ENCODE assay signal across 27 cellular contexts in the genomic region with DNA sequence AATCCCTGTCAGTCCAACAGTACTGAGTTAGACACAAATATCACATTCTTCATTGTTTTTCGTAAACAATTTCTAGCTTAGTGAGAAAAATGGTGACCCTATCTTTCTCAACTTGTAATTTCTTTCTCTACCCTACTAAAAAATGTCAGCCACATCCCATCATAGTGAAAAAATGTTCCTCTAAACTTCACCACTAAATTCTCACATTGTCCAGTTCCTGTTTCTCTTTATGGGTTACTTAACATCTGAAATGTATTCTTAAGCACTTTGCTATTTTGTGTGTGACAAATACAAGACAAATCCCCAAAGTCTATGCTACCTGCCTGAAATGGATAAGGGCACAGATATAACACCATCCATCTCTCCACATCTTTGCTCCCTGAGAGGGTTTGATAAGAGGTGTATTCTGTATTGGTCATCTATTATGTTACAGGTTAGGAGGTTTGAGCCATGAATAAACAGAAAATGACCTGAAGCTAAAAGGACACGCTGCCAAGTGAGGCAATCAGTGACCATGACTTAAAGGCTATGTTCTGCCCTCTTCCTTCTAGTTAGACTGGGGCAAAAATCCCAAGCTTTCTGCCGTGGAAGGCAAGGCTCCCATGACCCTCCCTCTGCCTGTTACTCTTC.
"Had no signal": no experiment of that assay in that cellular context is flagged by ENCODE, and none has a peak within 500 bp of the region (broad histone marks: within the 10 kb centered on the region; RNA-seq: fewer than 3 reads in every experiment).

No MANE protein-coding gene starts in this region.

- H2AFZ ChIP-seq: neural progenitor cell had no signal

- H3K4me2 ChIP-seq: neural progenitor cell had no signal

- H3K4me3 Mint-ChIP-seq: activated CD8-positive, alpha-beta T cell treated with anti-CD3 and anti-CD28 coated beads, Interleukin-2, amount 10 ng/mL, durations not matched to agents 7 days and 5 days; activated T-helper 17 cell treated with anti-CD3 and anti-CD28 coated beads, Interleukin-2, amount 50 U/mL, for 72 hours; effector memory CD8-positive, alpha-beta T cell; naive B cell; neural progenitor cell had no signal

- H3K4me1 Mint-ChIP-seq: activated T-helper 17 cell treated with anti-CD3 and anti-CD28 coated beads, Interleukin-2, amount 50 U/mL, for 72 hours; naive B cell had no signal

- H3K9ac ChIP-seq: neural progenitor cell had no signal

- H3K27ac Mint-ChIP-seq: activated CD8-positive, alpha-beta T cell treated with anti-CD3 and anti-CD28 coated beads, Interleukin-2, amount 10 ng/mL, durations not matched to agents 7 days and 5 days; activated naive CD4-positive, alpha-beta T cell treated with anti-CD3 and anti-CD28 coated beads, Interleukin-2, amount 50 U/mL, for 72 hours; activated T-helper 17 cell treated with anti-CD3 and anti-CD28 coated beads, Interleukin-2, amount 50 U/mL, for 72 hours; effector memory CD8-positive, alpha-beta T cell; naive B cell; neural progenitor cell had no signal

- H3K4me3 ChIP-seq: esophagus squamous epithelium, gastroesophageal sphincter, lower lobe of right lung, neural progenitor cell, spleen, testis, uterus had no signal

- DNase-seq: activated CD4-positive, alpha-beta T cell treated with anti-CD3 and anti-CD28 coated beads, Interleukin-2, amount 50 U/mL, for 1 hour; activated CD4-positive, CD25-positive, alpha-beta regulatory T cell treated with anti-CD3 and anti-CD28 coated beads, Interleukin-2, amount 50 U/mL, for 72 hours; activated CD8-positive, alpha-beta T cell treated with anti-CD3 and anti-CD28 coated beads, Interleukin-2, amount 10 ng/mL, durations not matched to agents 7 days and 5 days; activated T-cell treated with anti-CD3 and anti-CD28 coated beads, Interleukin-2, amount 50 U/mL, for 1 hour; aorta; brain microvascular endothelial cell; central memory CD4-positive, alpha-beta T cell; effector memory CD8-positive, alpha-beta T cell; esophagus squamous epithelium; head of caudate nucleus; hypothalamus; left colon; lower lobe of right lung; naive B cell; spleen; stimulated activated CD4-positive, alpha-beta T cell treated with anti-CD3 and anti-CD28 coated beads, Interleukin-4, amount 100 ng/mL, for 1 hour; stimulated activated naive CD4-positive, alpha-beta T cell; testis; trophoblast cell; uterus; WERI-Rb-1 had no signal

- H3K27me3 ChIP-seq: brain microvascular endothelial cell, esophagus squamous epithelium, gastroesophageal sphincter, neural progenitor cell, testis, uterus had no signal

- H3K27ac ChIP-seq: brain microvascular endothelial cell, esophagus squamous epithelium, gastroesophageal sphincter, lower lobe of right lung, neural progenitor cell, spleen, testis, uterus, WERI-Rb-1 had no signal

- H3K36me3 Mint-ChIP-seq: activated naive CD4-positive, alpha-beta T cell treated with anti-CD3 and anti-CD28 coated beads, Interleukin-2, amount 50 U/mL, for 72 hours; naive B cell; neural progenitor cell had no signal

- FAIRE-seq: endothelial cell of umbilical vein, islet of Langerhans had no signal

- ATAC-seq: activated CD8-positive, alpha-beta T cell treated with anti-CD3 and anti-CD28 coated beads, Interleukin-2, amount 10 ng/mL, durations not matched to agents 7 days and 5 days; activated naive CD4-positive, alpha-beta T cell treated with anti-CD3 and anti-CD28 coated beads, Interleukin-2, amount 50 U/mL, for 72 hours; activated T-helper 17 cell treated with anti-CD3 and anti-CD28 coated beads, Interleukin-2, amount 50 U/mL, for 72 hours; effector memory CD8-positive, alpha-beta T cell; gastroesophageal sphincter; left colon; lower lobe of right lung had no signal

- H3K36me3 ChIP-seq: brain microvascular endothelial cell, esophagus squamous epithelium, lower lobe of right lung, neural progenitor cell, spleen, uterus, WERI-Rb-1 had no signal

- H3K9me3 Mint-ChIP-seq: activated naive CD4-positive, alpha-beta T cell treated with anti-CD3 and anti-CD28 coated beads, Interleukin-2, amount 50 U/mL, for 72 hours; activated T-helper 17 cell treated with anti-CD3 and anti-CD28 coated beads, Interleukin-2, amount 50 U/mL, for 72 hours; effector memory CD8-positive, alpha-beta T cell; neural progenitor cell had no signal

- H3K4me1 ChIP-seq: lower lobe of right lung, neural progenitor cell, spleen, testis, uterus had no signal

- H3K9me3 ChIP-seq: esophagus squamous epithelium, gastroesophageal sphincter, lower lobe of right lung, spleen, testis, uterus had no signal
